10 cellular contexts compared by ENCODE assay signal in the genomic region with DNA sequence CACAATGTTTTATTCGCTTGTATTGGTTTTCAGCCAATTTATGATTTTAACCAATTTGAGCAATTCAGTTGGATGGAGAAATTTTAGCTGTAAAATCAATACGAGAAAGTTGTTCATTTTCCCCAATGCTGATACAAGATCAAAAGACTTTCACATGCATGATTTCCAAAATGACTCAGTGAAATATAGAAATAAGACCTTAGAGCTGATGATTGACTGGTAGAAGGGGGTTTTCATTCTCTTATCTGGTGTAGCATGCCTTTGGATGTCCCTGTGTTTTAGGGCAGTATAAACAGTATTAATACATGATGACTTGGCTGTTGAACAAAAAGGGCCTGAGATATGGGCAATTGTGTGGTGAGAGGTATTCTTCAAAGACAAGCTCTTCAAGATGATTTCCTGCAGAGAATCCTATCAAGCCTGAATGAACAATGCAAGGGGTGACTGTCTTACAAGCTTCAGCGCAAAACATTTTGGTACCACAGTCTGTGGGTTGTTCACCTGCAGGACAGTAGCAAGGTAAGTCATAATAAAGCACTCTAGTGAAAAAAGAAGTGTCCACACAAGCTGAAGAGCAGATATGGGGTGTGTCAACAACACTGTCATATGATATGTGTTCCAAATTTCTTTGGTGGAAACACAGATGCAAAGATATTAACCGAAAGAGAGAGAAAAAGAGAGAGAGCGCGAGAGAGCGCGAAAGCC.
DNase-seq lines count a peak whose midpoint lies in the region; ATAC-seq and TF ChIP-seq lines count a peak whose summit lies in the region.
"Had no signal": no experiment of that assay in that cellular context is flagged by ENCODE, and none has a peak within 500 bp of the region (broad histone marks: within the 10 kb centered on the region; RNA-seq: fewer than 3 reads in every experiment).

No MANE protein-coding gene starts in this region.

- peaks cover 2% of the 10 kb centered on the region for H3K9me3 Mint-ChIP-seq in memory B cell

- H3K4me1 Mint-ChIP-seq in memory B cell, result peaks cover 9% of the 10 kb centered on the region

- no peaks in the 10 kb centered on the region for H3K27me3 Mint-ChIP-seq in memory B cell

- peak; percentile 13 for DNase-seq in DMS53 treated with DMSO at 0.1 percent for 48 hours (lab: John Stamatoyannopoulos, UW; ENCODE audit: unreplicated experiment)
- DNase-seq in Peyer's patch, result no peak
- no peak for DNase-seq in memory B cell (ENCODE audit: low spot score in 2 of 2)
- DNase-seq in DMS114 treated with DMSO at 0.1 percent for 48 hours (lab: John Stamatoyannopoulos, UW; ENCODE audit: unreplicated experiment), result no peak
- DNase-seq in ureter (ENCODE audit: low spot score), result no peak
- DNase-seq in SHP77 treated with DMSO at 0.1 percent for 48 hours (lab: John Stamatoyannopoulos, UW), result no peak
- DNase-seq: NCI-H2081 treated with DMSO at 0.1 percent for 48 hours, uterus had no signal

- peak overlapping the region in 2 of 4 donors; percentile 19 to 33 for H3K4me3 ChIP-seq in Peyer's patch
- H3K4me3 ChIP-seq: uterus had no signal

- ATAC-seq in GM21576 (IDR thresholded peaks at IDR 0.05; ENCODE audit: unreplicated experiment), result peak; percentile 21
- peak; percentile 21 for ATAC-seq in memory B cell (ENCODE audit: low read depth)
- no peak for ATAC-seq in HG03039 (IDR thresholded peaks at IDR 0.05; ENCODE audit: unreplicated experiment)

- H3K36me3 Mint-ChIP-seq in memory B cell, result no peaks in the 10 kb centered on the region

- no peak for TF ChIP-seq POLR2A in Peyer's patch (IDR thresholded peaks at IDR 0.05)

- peak overlapping the region; percentile 79 for H3K27ac Mint-ChIP-seq in memory B cell

- H3K4me3 Mint-ChIP-seq in memory B cell, result peak overlapping the region; percentile 74

- H3K36me3 ChIP-seq in Peyer's patch, result no peaks in the 10 kb centered on the region
- H3K36me3 ChIP-seq: uterus had no signal

- H3K4me1 ChIP-seq in Peyer's patch, result peaks cover 0 to 4% (median 2%) of the 10 kb centered on the region in 4 donors
- H3K4me1 ChIP-seq: uterus had no signal

- H3K27ac ChIP-seq in Peyer's patch, result peak overlapping the region; percentile 39 to 71 (median 46)

- no peaks in the 10 kb centered on the region for H3K9me3 ChIP-seq in Peyer's patch
- H3K9me3 ChIP-seq: uterus had no signal

- no peak for TF ChIP-seq CTCF in Peyer's patch (IDR thresholded peaks at IDR 0.05)

- no peaks in the 10 kb centered on the region for H3K27me3 ChIP-seq in Peyer's patch
- H3K27me3 ChIP-seq: uterus had no signal
